1 cellular context compared by ENCODE assay signal in the genomic region with DNA sequence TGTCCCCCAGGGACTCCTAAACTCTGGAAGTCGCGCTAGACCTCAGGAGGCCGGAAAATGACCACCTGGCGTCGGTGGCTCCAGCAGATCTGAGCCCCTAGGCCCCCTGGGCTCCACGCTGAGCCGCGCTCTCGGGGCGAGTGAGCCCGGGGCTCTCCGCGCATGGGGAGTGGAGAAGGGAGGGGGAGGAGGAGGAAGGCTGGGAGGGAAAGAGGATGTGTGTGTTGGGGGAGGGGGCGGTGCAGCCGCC.
TF ChIP-seq lines count a peak whose summit lies in the region.

No MANE protein-coding gene starts in this region.

TF ChIP-seq in K562, 482 proteins besides CTCF, POLR2A, EP300 and RAD21 (continued from another document and continues in another):
- TF ChIP-seq PTRF (tag; IDR thresholded peaks at IDR 0.05) = no peak
- no peak for TF ChIP-seq ZNF146 (CRISPR knock-in tag; IDR thresholded peaks at IDR 0.05; ENCODE audit: unreplicated experiment)
- TF ChIP-seq SRSF7 (optimal IDR thresholded peaks at IDR 0.05; ENCODE audit: low read depth, low read length) = no peak
- no peak for TF ChIP-seq ZNF140 (CRISPR knock-in tag; IDR thresholded peaks at IDR 0.05)
- no peak for TF ChIP-seq IFI16 (CRISPR knock-in tag; IDR thresholded peaks at IDR 0.05)
- TF ChIP-seq LEF1 (IDR thresholded peaks at IDR 0.05) = peak; percentile 54; the same call in 1 of the 2 replicates
- no peak for TF ChIP-seq FOXA1 (IDR thresholded peaks at IDR 0.05; ENCODE audit: borderline replicate concordance)
- no peak for TF ChIP-seq ZNF384 (IDR thresholded peaks at IDR 0.05; ENCODE audit: low read depth, low read length)
- 0 out of 2 replicates have a peak, but pooled peaks have one; percentile 17 for TF ChIP-seq CREB1 (IDR thresholded peaks at IDR 0.05)
- peak; percentile 52 for TF ChIP-seq CREB1 (CRISPR knock-in tag; IDR thresholded peaks at IDR 0.05)
- no peak for TF ChIP-seq HDAC8 (tag; IDR thresholded peaks at IDR 0.05)
- TF ChIP-seq CHD4 (IDR thresholded peaks at IDR 0.05; ENCODE audit: insufficient read depth, insufficient replicate concordance, low read depth, low read length, poor library complexity, severe bottlenecking) = peak; percentile 15
- no peak for TF ChIP-seq TRIM25 (IDR thresholded peaks at IDR 0.05; ENCODE audit: borderline replicate concordance)
- TF ChIP-seq GTF2F1 (IDR thresholded peaks at IDR 0.05; ENCODE audit: low read depth, low read length) = no peak
- no peak for TF ChIP-seq U2AF2 (optimal IDR thresholded peaks at IDR 0.05; ENCODE audit: low read depth, low read length)
- no peak for TF ChIP-seq PCBP2 (IDR thresholded peaks at IDR 0.05; ENCODE audit: low read depth, low read length, poor library complexity, severe bottlenecking)
- TF ChIP-seq SAFB2 (IDR thresholded peaks at IDR 0.05; ENCODE audit: borderline replicate concordance, low read depth, low read length, severe bottlenecking) = no peak
- TF ChIP-seq ARNT (IDR thresholded peaks at IDR 0.05) = no peak
- no peak; the same call in 1 of the 2 replicates for TF ChIP-seq SMARCA4 (IDR thresholded peaks at IDR 0.05)
- TF ChIP-seq SRSF1 (IDR thresholded peaks at IDR 0.05; ENCODE audit: low read depth, low read length) = no peak
- no peak for TF ChIP-seq ZNF217 (CRISPR knock-in tag; IDR thresholded peaks at IDR 0.05)
- TF ChIP-seq ZBTB8A (IDR thresholded peaks at IDR 0.05; ENCODE audit: partially characterized antibody) = no peak
- TF ChIP-seq TAF7 (tag; IDR thresholded peaks at IDR 0.05) = no peak
- TF ChIP-seq GATA2 (CRISPR knock-in tag; IDR thresholded peaks at IDR 0.05) = peak; percentile 29; the same call in 1 of the 2 replicates
- no peak for TF ChIP-seq UBTF (IDR thresholded peaks at IDR 0.05; ENCODE audit: borderline replicate concordance in 1 of 2, low read depth in 2 of 2, low read length in 2 of 2)
- TF ChIP-seq ESRRA (IDR thresholded peaks at IDR 0.05; ENCODE audit: borderline replicate concordance, low read depth) = no peak
- TF ChIP-seq ZNF318 (IDR thresholded peaks at IDR 0.05; ENCODE audit: borderline replicate concordance in 1 of 2, low read depth in 1 of 2) = no peak
- TF ChIP-seq PHF8 (IDR thresholded peaks at IDR 0.05; ENCODE audit: borderline replicate concordance, low read length) = no peak; the same call in 1 of the 2 replicates
- TF ChIP-seq SIN3B (IDR thresholded peaks at IDR 0.05; ENCODE audit: low read depth) = no peak
- TF ChIP-seq TFAP4 (CRISPR knock-in tag; IDR thresholded peaks at IDR 0.05; ENCODE audit: borderline replicate concordance) = no peak
- no peak for TF ChIP-seq FOXP1 (CRISPR knock-in tag; IDR thresholded peaks at IDR 0.05)
- TF ChIP-seq ZNF165 (CRISPR knock-in tag; IDR thresholded peaks at IDR 0.05; ENCODE audit: borderline replicate concordance) = no peak
- TF ChIP-seq, protein P1, sequence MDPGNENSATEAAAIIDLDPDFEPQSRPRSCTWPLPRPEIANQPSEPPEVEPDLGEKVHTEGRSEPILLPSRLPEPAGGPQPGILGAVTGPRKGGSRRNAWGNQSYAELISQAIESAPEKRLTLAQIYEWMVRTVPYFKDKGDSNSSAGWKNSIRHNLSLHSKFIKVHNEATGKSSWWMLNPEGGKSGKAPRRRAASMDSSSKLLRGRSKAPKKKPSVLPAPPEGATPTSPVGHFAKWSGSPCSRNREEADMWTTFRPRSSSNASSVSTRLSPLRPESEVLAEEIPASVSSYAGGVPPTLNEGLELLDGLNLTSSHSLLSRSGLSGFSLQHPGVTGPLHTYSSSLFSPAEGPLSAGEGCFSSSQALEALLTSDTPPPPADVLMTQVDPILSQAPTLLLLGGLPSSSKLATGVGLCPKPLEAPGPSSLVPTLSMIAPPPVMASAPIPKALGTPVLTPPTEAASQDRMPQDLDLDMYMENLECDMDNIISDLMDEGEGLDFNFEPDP (CRISPR knock-in tag; IDR thresholded peaks at IDR 0.05) = no peak
- no peak for TF ChIP-seq HDGF (IDR thresholded peaks at IDR 0.05)
- TF ChIP-seq FOXP4 (CRISPR knock-in tag; IDR thresholded peaks at IDR 0.05; ENCODE audit: borderline replicate concordance) = no peak
- TF ChIP-seq OTX1 (CRISPR knock-in tag; IDR thresholded peaks at IDR 0.05) = no peak
- TF ChIP-seq ZNF609 (CRISPR knock-in tag; IDR thresholded peaks at IDR 0.05; ENCODE audit: borderline replicate concordance) = no peak
- TF ChIP-seq CAMTA2 (CRISPR knock-in tag; conservative IDR thresholded peaks at IDR 0.05) = no peak
- TF ChIP-seq KDM5B (IDR thresholded peaks at IDR 0.05; ENCODE audit: insufficient replicate concordance, low read depth, low read length) = peak; percentile 33
- no peak for TF ChIP-seq NFIX (CRISPR knock-in tag; IDR thresholded peaks at IDR 0.05; ENCODE audit: low read depth)
- peak; percentile 46 for TF ChIP-seq TBP (optimal IDR thresholded peaks at IDR 0.05; ENCODE audit: low read depth, low read length)
